ENCODE assay signal across 8 cellular contexts in genomic region chr11:16605971-16606783, GRCh38.
DNase-seq lines count a peak whose midpoint lies in the region; ATAC-seq and TF ChIP-seq lines count a peak whose summit lies in the region.

No MANE protein-coding gene starts in this region.

- peaks cover 22% of the 10 kb centered on the region for H3K4me1 Mint-ChIP-seq in chondrocyte (ENCODE audit: low read depth)

- H3K27me3 ChIP-seq in AG04450 (ENCODE audit: control insufficient read depth, insufficient read depth, low read length) (peaks cover 17% of the 10 kb centered on the region), kidney epithelial cell (ENCODE audit: control insufficient read depth, insufficient read depth, low read length) (peaks cover 23% of the 10 kb centered on the region)

- no peaks in the 10 kb centered on the region for H3K27me3 Mint-ChIP-seq in chondrocyte (ENCODE audit: low read depth)

- CTCF ChIA-PET in AG04450 (lab: Charles Lee): interaction anchor here (0.6 to 2.2 kb wide), 19 partner anchors 13 to 885 kb away, joined by 3 to 10 read pairs (median 3); no protein-coding TSS in a partner anchor

- TF ChIP-seq CTCF in AG04450 (IDR thresholded peaks at IDR 0.05; ENCODE audit: low read depth, low read length) (peak; percentile 97), chondrocyte (IDR thresholded peaks at IDR 0.05) (peak; percentile 96), kidney epithelial cell (IDR thresholded peaks at IDR 0.05; ENCODE audit: insufficient read depth, low read length, poor library complexity, severe bottlenecking) (peak; percentile 90)

- POLR2A ChIA-PET in AG04450 (lab: Yijun Ruan, JAX): interaction anchor here (0.7 to 3.9 kb wide), 7 partner anchors 222 to 957 kb away, joined by 3 to 26 read pairs (median 5); no protein-coding TSS in a partner anchor

- H3K4me3 ChIP-seq in AG04450 (ENCODE audit: low read depth, low read length) (peak overlapping the region; percentile 65), kidney epithelial cell (ENCODE audit: low read depth, low read length) (peak overlapping the region; percentile 68)

- no peaks in the 10 kb centered on the region for H3K36me3 Mint-ChIP-seq in chondrocyte (ENCODE audit: low read depth)

- peaks cover 7% of the 10 kb centered on the region; the same call in 1 of the 2 replicates for H3K9me3 ChIP-seq in AG04450 (ENCODE audit: control insufficient read depth, insufficient read depth, low read length)

- H3K9me3 Mint-ChIP-seq in chondrocyte (ENCODE audit: low read depth): no peaks in the 10 kb centered on the region

- peak; percentile 84 for ATAC-seq in GM18858 (IDR thresholded peaks at IDR 0.05; ENCODE audit: unreplicated experiment)
- ATAC-seq in HG03097 (IDR thresholded peaks at IDR 0.05; ENCODE audit: low FRiP score, unreplicated experiment): peak; percentile 95
- ATAC-seq in activated CD4-positive, CD25-positive, alpha-beta regulatory T cell treated with anti-CD3 and anti-CD28 coated beads, Interleukin-2, amount 50 U/mL, for 24 hours: peak; percentile 87

- no peaks in the 10 kb centered on the region for H3K36me3 ChIP-seq in kidney epithelial cell (ENCODE audit: control insufficient read depth, insufficient read depth, low read length)

- peak overlapping the region; percentile 89 for H3K27ac ChIP-seq in AG04450 (ENCODE audit: low read depth, low read length)

- DNase-seq in AG04450 (ENCODE audit: low read depth, low spot score) (peak; percentile 87), NCI-H2196 (lab: John Stamatoyannopoulos, UW; ENCODE audit: unreplicated experiment) (peak; percentile 89), chondrocyte (ENCODE audit: low spot score) (no peak), kidney epithelial cell (ENCODE audit: low read depth) (peak; percentile 76)
- peak; percentile 91 for DNase-seq in stimulated activated CD4-positive, alpha-beta T cell treated with anti-CD3 and anti-CD28 coated beads, Interleukin-15, amount 100 ng/mL, for 24 hours

- H3K27ac Mint-ChIP-seq in chondrocyte (ENCODE audit: unreplicated experiment): no peak overlapping the region

- H3K4me3 Mint-ChIP-seq in chondrocyte (ENCODE audit: unreplicated experiment): no peak overlapping the region
